In the genomic region with DNA sequence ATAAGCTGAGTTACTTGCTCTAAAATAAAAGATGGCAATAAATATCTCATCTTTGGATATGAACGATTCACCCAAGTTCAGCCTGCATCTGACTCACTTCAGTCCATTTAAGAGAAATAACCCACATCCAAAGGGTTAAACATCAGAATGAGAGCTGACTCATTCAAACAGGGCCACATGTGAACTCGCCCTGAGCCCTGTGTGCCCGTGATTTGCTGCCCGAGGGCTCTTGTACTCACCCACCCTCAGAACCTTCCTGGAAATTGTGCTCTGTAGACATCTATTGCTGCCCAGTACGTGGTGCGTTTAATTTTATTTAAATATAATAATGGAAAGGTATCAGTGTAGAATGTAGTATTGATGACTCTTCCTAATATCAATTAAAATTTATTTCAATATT, we compare ENCODE assay signal across 9 cellular contexts.
A peak's percentile ranks its signal among the peaks of the same experiment; 100 is the strongest.
DNase-seq lines count a peak whose midpoint lies in the region; ATAC-seq and TF ChIP-seq lines count a peak whose summit lies in the region.
"Had no signal": no experiment of that assay in that cellular context is flagged by ENCODE, and none has a peak within 500 bp of the region (broad histone marks: within the 10 kb centered on the region; RNA-seq: fewer than 3 reads in every experiment).

No MANE protein-coding gene starts in this region.

- H3K4me3 Mint-ChIP-seq in chondrocyte (ENCODE audit: unreplicated experiment) = no peak overlapping the region

- H3K4me1 Mint-ChIP-seq in chondrocyte (ENCODE audit: low read depth) = peaks cover 57% of the 10 kb centered on the region

- no peaks in the 10 kb centered on the region for H3K9me3 ChIP-seq in osteoblast (ENCODE audit: low read depth, low read length)

- DNase-seq in DMS53 treated with DMSO at 0.1 percent for 48 hours (lab: John Stamatoyannopoulos, UW; ENCODE audit: unreplicated experiment) (peak; percentile 37), RPMI7951 (ENCODE audit: low read depth) (peak; percentile 93), chondrocyte (ENCODE audit: low spot score) (no peak), osteoblast (ENCODE audit: insufficient read length, low spot score, missing footprints) (peak; percentile 93), NOMO-1 (lab: John Stamatoyannopoulos, UW; ENCODE audit: unreplicated experiment in 2 of 2) (no peak), NCI-H187 (lab: John Stamatoyannopoulos, UW) (no peak), NCI-H1436 (lab: John Stamatoyannopoulos, UW) (no peak)

- H3K4me2 ChIP-seq in osteoblast (ENCODE audit: insufficient read depth, low read length) = peak overlapping the region; percentile 41

- peak overlapping the region; percentile 14 for H3K27ac Mint-ChIP-seq in chondrocyte (ENCODE audit: unreplicated experiment)

- no peaks in the 10 kb centered on the region for H3K27me3 Mint-ChIP-seq in chondrocyte (ENCODE audit: low read depth)

- no peak overlapping the region for H2AFZ ChIP-seq in osteoblast (ENCODE audit: low read length)

- TF ChIP-seq CTCF in chondrocyte (IDR thresholded peaks at IDR 0.05) (no peak), osteoblast (IDR thresholded peaks at IDR 0.05; ENCODE audit: extremely low read depth, low read depth, low read length) (no peak)

- H3K4me1 ChIP-seq in osteoblast (ENCODE audit: insufficient read depth, low read length) = peaks cover 44% of the 10 kb centered on the region

- no peaks in the 10 kb centered on the region for H3K9me3 Mint-ChIP-seq in chondrocyte (ENCODE audit: low read depth)

- H3K79me2 ChIP-seq in osteoblast (ENCODE audit: insufficient read depth, low read length) = peaks cover 53% of the 10 kb centered on the region

- peak overlapping the region; percentile 84 for H3K27ac ChIP-seq in osteoblast (ENCODE audit: low read depth, low read length)
- H3K27ac ChIP-seq: HL-60 had no signal

- H4K20me1 ChIP-seq in osteoblast (ENCODE audit: insufficient read depth, low read length) = no peaks in the 10 kb centered on the region

- H3K4me3 ChIP-seq in osteoblast (ENCODE audit: insufficient read depth, low read length) = no peak overlapping the region

- H3K36me3 Mint-ChIP-seq in chondrocyte (ENCODE audit: low read depth) = peaks cover 9% of the 10 kb centered on the region

- H3K27me3 ChIP-seq in osteoblast (ENCODE audit: insufficient read depth, low read length) = no peaks in the 10 kb centered on the region

- H3K36me3 ChIP-seq in osteoblast (ENCODE audit: insufficient read depth, low read length) = peaks cover 10% of the 10 kb centered on the region

- ATAC-seq in HG02870 (IDR thresholded peaks at IDR 0.05; ENCODE audit: unreplicated experiment) = no peak

Comparison
In these comparisons a context has a peak if more than half of its experiments do, and no peak if none do; other contexts are left out.
1. DNase-seq: peak in DMS53 treated with DMSO at 0.1 percent for 48 hours (single experiment), RPMI7951 (single experiment) and osteoblast (single experiment); none in chondrocyte (single experiment), NOMO-1 (0 of 2), NCI-H187 (0 of 2) and NCI-H1436 (single experiment).